25 cellular contexts compared by ENCODE assay signal in genomic region chr1:95257758-95258157, GRCh38. TPM values are rescaled to one million over a fixed set of nuclear protein-coding genes. Genes with fewer than 3 reads are reported as not detected.
DNase-seq lines count a peak whose midpoint lies in the region; ATAC-seq and TF ChIP-seq lines count a peak whose summit lies in the region.
"Had no signal": no experiment of that assay in that cellular context is flagged by ENCODE, and none has a peak within 500 bp of the region (broad histone marks: within the 10 kb centered on the region; RNA-seq: fewer than 3 reads in every experiment).

No MANE protein-coding gene starts in this region.

- no peaks in the 10 kb centered on the region for H3K9me3 ChIP-seq in mammary epithelial cell (replicated peaks; ENCODE audit: insufficient read depth, low read length)
- no peaks in the 10 kb centered on the region for H3K9me3 ChIP-seq in breast epithelium
- no peaks in the 10 kb centered on the region for H3K9me3 ChIP-seq in smooth muscle cell (replicated peaks; ENCODE audit: low read depth)
- H3K9me3 ChIP-seq: thyroid gland had no signal

- peak; percentile 75 for DNase-seq in mammary epithelial cell
- DNase-seq in breast epithelium (ENCODE audit: low spot score in 2 of 2), result no peak
- DNase-seq in amniotic epithelial cell (ENCODE audit: low read depth), result peak; percentile 49
- peak; percentile 9 for DNase-seq in iris pigment epithelial cell (ENCODE audit: low read depth)
- no peak for DNase-seq in NCI-H2196 treated with DMSO at 0.1 percent for 48 hours (lab: John Stamatoyannopoulos, UW; ENCODE audit: unreplicated experiment)
- no peak for DNase-seq in type B pancreatic cell (ENCODE audit: extremely low spot score, unreplicated experiment)
- DNase-seq in smooth muscle cell (lab: John Stamatoyannopoulos, UW; ENCODE audit: unreplicated experiment), result no peak
- DNase-seq: activated CD4-positive, alpha-beta memory T cell treated with anti-CD3 and anti-CD28 coated beads for 36 hours; activated gamma-delta T cell; activated naive CD8-positive, alpha-beta T cell treated with anti-CD3 and anti-CD28 coated beads, Interleukin-2, amount 50 U/mL, for 24 hours; cortex of kidney; kidney; NCI-H1105; NCI-H2029; NCI-H345; NCI-H774; posterior cingulate gyrus; stimulated activated CD4-positive, alpha-beta T cell treated with anti-CD3 and anti-CD28 coated beads, Interleukin-15, amount 100 ng/mL, for 24 hours; stimulated activated naive CD8-positive, alpha-beta T cell treated with anti-CD3 and anti-CD28 coated beads, Interleukin-15, amount 100 ng/mL, for 72 hours; T-helper 9 cell; thyroid gland had no signal

- H3K27ac Mint-ChIP-seq in type B pancreatic cell, result no peak overlapping the region
- H3K27ac Mint-ChIP-seq: activated CD4-positive, alpha-beta memory T cell treated with anti-CD3 and anti-CD28 coated beads for 36 hours; activated naive CD8-positive, alpha-beta T cell treated with anti-CD3 and anti-CD28 coated beads, Interleukin-2, amount 50 U/mL, for 24 hours; stimulated activated naive CD8-positive, alpha-beta T cell treated with anti-CD3 and anti-CD28 coated beads, Interleukin-15, amount 100 ng/mL, for 72 hours had no signal

- H3K36me3 Mint-ChIP-seq in type B pancreatic cell, result peaks cover 3% of the 10 kb centered on the region

- CTCF ChIA-PET in mammary epithelial cell (lab: Charles Lee; ENCODE audit: low non-redundant PET), result no interaction called here

- WGBS in mammary epithelial cell (ENCODE audit: low coverage, missing lambda C conversion rate), result 75% methylated on average over 1 of the region's 1 CpG
- 59% methylated on average over 1 of the region's 1 CpG for WGBS in smooth muscle cell (ENCODE audit: low lambda C conversion rate)

- H3K9ac ChIP-seq in mammary epithelial cell (ENCODE audit: insufficient read depth, low read length) (no peak overlapping the region), smooth muscle cell (ENCODE audit: low read depth) (no peak overlapping the region)

- H3K79me2 ChIP-seq in mammary epithelial cell (ENCODE audit: insufficient read depth, low read length) (no peaks in the 10 kb centered on the region), smooth muscle cell (ENCODE audit: low read depth) (no peaks in the 10 kb centered on the region)

- TF ChIP-seq CTCF in mammary epithelial cell (conservative IDR thresholded peaks at IDR 0.05 in 1 of 2, IDR thresholded peaks at IDR 0.05 in 1 of 2; ENCODE audit: extremely low read depth in 1 of 2, insufficient read depth in 1 of 2, low read depth in 1 of 2, low read length in 2 of 2), result no peak
- no peak for TF ChIP-seq CTCF in breast epithelium (IDR thresholded peaks at IDR 0.05)
- no peak for TF ChIP-seq CTCF in type B pancreatic cell (conservative IDR thresholded peaks at IDR 0.05)
- no peak for TF ChIP-seq CTCF in smooth muscle cell (IDR thresholded peaks at IDR 0.05; ENCODE audit: borderline replicate concordance, insufficient read depth, poor library complexity, severe bottlenecking)

- in situ Hi-C loops in mammary epithelial cell (cut with MboI; ENCODE audit: low sequenced_read_pairs in 2 of 2), result no loop called here

- no peaks in the 10 kb centered on the region for H3F3A ChIP-seq in smooth muscle cell (ENCODE audit: low read depth)

- H3K4me1 ChIP-seq in mammary epithelial cell (ENCODE audit: insufficient read depth, low read length) (no peaks in the 10 kb centered on the region), breast epithelium (no peaks in the 10 kb centered on the region), smooth muscle cell (ENCODE audit: low read depth) (no peaks in the 10 kb centered on the region)

- H3K4me3 ChIP-seq in mammary epithelial cell (replicated peaks in 1 of 3; ENCODE audit: insufficient read depth in 1 of 3, low read depth in 2 of 3, low read length in 3 of 3), result no peak overlapping the region
- no peak overlapping the region for H3K4me3 ChIP-seq in breast epithelium
- no peak overlapping the region for H3K4me3 ChIP-seq in smooth muscle cell
- H3K4me3 ChIP-seq: thyroid gland had no signal

- H3K9me3 Mint-ChIP-seq in type B pancreatic cell, result no peaks in the 10 kb centered on the region

- H4K20me1 ChIP-seq in mammary epithelial cell (ENCODE audit: insufficient read depth, low read length) (no peaks in the 10 kb centered on the region), smooth muscle cell (ENCODE audit: low read depth) (no peaks in the 10 kb centered on the region)

- H3K4me1 Mint-ChIP-seq in type B pancreatic cell (ENCODE audit: unreplicated experiment), result no peaks in the 10 kb centered on the region
- H3K4me1 Mint-ChIP-seq: activated naive CD8-positive, alpha-beta T cell treated with anti-CD3 and anti-CD28 coated beads, Interleukin-2, amount 50 U/mL, for 24 hours; neural crest cell; stimulated activated naive CD8-positive, alpha-beta T cell treated with anti-CD3 and anti-CD28 coated beads, Interleukin-15, amount 100 ng/mL, for 72 hours had no signal

- H3K27ac ChIP-seq in mammary epithelial cell (ENCODE audit: insufficient read depth, low read depth, low read length) (no peak overlapping the region), breast epithelium (no peak overlapping the region), smooth muscle cell (ENCODE audit: low read depth) (no peak overlapping the region)
- H3K27ac ChIP-seq: thyroid gland had no signal

- H3K4me2 ChIP-seq in mammary epithelial cell (ENCODE audit: insufficient read depth, low read depth, low read length) (no peak overlapping the region), smooth muscle cell (no peak overlapping the region)

- no peak for ATAC-seq in GM18909 (IDR thresholded peaks at IDR 0.05; ENCODE audit: poor library complexity, unreplicated experiment)
- ATAC-seq: activated naive CD8-positive, alpha-beta T cell treated with anti-CD3 and anti-CD28 coated beads, Interleukin-2, amount 50 U/mL, for 24 hours; Right ventricle myocardium inferior; sciatic nerve; stimulated activated naive CD8-positive, alpha-beta T cell treated with anti-CD3 and anti-CD28 coated beads, Interleukin-15, amount 100 ng/mL, for 72 hours had no signal

- intact Hi-C loops in mammary epithelial cell (cut with micrococcal nuclease) (no loop called here), breast epithelium (cut with DNase I; ENCODE audit: low total_unique reads) (no loop called here)

- no TSS peak for BruUV-seq in mammary epithelial cell (replicated peaks; lab: Mats Ljungman, UMichigan)

- H3K4me3 Mint-ChIP-seq in type B pancreatic cell, result no peak overlapping the region
- H3K4me3 Mint-ChIP-seq: activated CD4-positive, alpha-beta memory T cell treated with anti-CD3 and anti-CD28 coated beads for 36 hours; activated naive CD8-positive, alpha-beta T cell treated with anti-CD3 and anti-CD28 coated beads, Interleukin-2, amount 50 U/mL, for 24 hours; neural crest cell; stimulated activated naive CD8-positive, alpha-beta T cell treated with anti-CD3 and anti-CD28 coated beads, Interleukin-15, amount 100 ng/mL, for 72 hours had no signal

- TF ChIP-seq POLR2A in breast epithelium (IDR thresholded peaks at IDR 0.05), result no peak

- no peaks in the 10 kb centered on the region for H3K27me3 Mint-ChIP-seq in type B pancreatic cell
- H3K27me3 Mint-ChIP-seq: activated CD4-positive, alpha-beta memory T cell treated with anti-CD3 and anti-CD28 coated beads for 36 hours; activated naive CD8-positive, alpha-beta T cell treated with anti-CD3 and anti-CD28 coated beads, Interleukin-2, amount 50 U/mL, for 24 hours; stimulated activated naive CD8-positive, alpha-beta T cell treated with anti-CD3 and anti-CD28 coated beads, Interleukin-15, amount 100 ng/mL, for 72 hours had no signal

- dilution Hi-C loops in mammary epithelial cell (cut with HindIII; ENCODE audit: low sequenced_read_pairs), result no loop called here

- H3K36me3 ChIP-seq in mammary epithelial cell (ENCODE audit: insufficient read depth, low read length) (no peaks in the 10 kb centered on the region), breast epithelium (no peaks in the 10 kb centered on the region), smooth muscle cell (ENCODE audit: low read depth) (no peaks in the 10 kb centered on the region)
- H3K36me3 ChIP-seq: thyroid gland had no signal

- H2AFZ ChIP-seq in mammary epithelial cell (ENCODE audit: low read depth, low read length), result no peak overlapping the region
- no peak overlapping the region for H2AFZ ChIP-seq in smooth muscle cell (ENCODE audit: low read depth)

- H3K27me3 ChIP-seq in mammary epithelial cell (ENCODE audit: insufficient read depth, low read length) (no peaks in the 10 kb centered on the region), breast epithelium (no peaks in the 10 kb centered on the region), smooth muscle cell (ENCODE audit: low read depth) (no peaks in the 10 kb centered on the region)
- H3K27me3 ChIP-seq: thyroid gland had no signal

RNA-seq across cellular contexts. Expression of gene RWDD3, which starts 23.7 kb away (rescaled TPM):
- total RNA-seq in mammary epithelial cell (10 to 100 TPM; 10.3 to 14.0 TPM), breast epithelium (10 to 100 TPM in 2 of 3 donors, 1 to 10 TPM in 1; 9.2 to 20.3 (median 11.5) TPM), type B pancreatic cell (ENCODE audit: low replicate concordance) (17.0 and 19.8 TPM in 2 replicates), smooth muscle cell (24.4 and 28.2 TPM in 2 replicates)
- polyA plus RNA-seq in mammary epithelial cell (10.4 TPM), smooth muscle cell (21.5 and 22.2 TPM in 2 replicates)
- 5.8 TPM for polyA minus RNA-seq in mammary epithelial cell

Comparison
In these comparisons a context has a peak if more than half of its experiments do, and no peak if none do; other contexts are left out.
1. DNase-seq: peak in mammary epithelial cell (single experiment), amniotic epithelial cell (single experiment) and iris pigment epithelial cell (single experiment); none in breast epithelium (0 of 2), NCI-H2196 treated with DMSO at 0.1 percent for 48 hours (single experiment), type B pancreatic cell (single experiment) and smooth muscle cell (single experiment).